In genomic region chr6:110041830-110042229, GRCh38 we compare ENCODE assay signal across 32 cellular contexts.
"Had no signal": no experiment of that assay in that cellular context is flagged by ENCODE, and none has a peak within 500 bp of the region (broad histone marks: within the 10 kb centered on the region; RNA-seq: fewer than 3 reads in every experiment).

No MANE protein-coding gene starts in this region.

- H3K4me3 Mint-ChIP-seq: activated CD8-positive, alpha-beta T cell treated with anti-CD3 and anti-CD28 coated beads, Interleukin-2, amount 10 ng/mL, durations not matched to agents 7 days and 5 days; activated naive CD4-positive, alpha-beta T cell treated with anti-CD3 and anti-CD28 coated beads, Interleukin-2, amount 10 ng/mL, durations not matched to agents 7 days and 5 days; activated naive CD8-positive, alpha-beta T cell; activated naive CD8-positive, alpha-beta T cell treated with anti-CD3 and anti-CD28 coated beads, Interleukin-2, amount 50 U/mL, for 24 hours; activated T-cell treated with anti-CD3 and anti-CD28 coated beads, Interleukin-2, amount 50 U/mL, for 4 hours; activated T-helper 1 cell treated with anti-CD3 and anti-CD28 coated beads, Interleukin-12 subunit alpha, Interleukin-12 subunit beta, Interleukin-2, Interleukin-4 antibody, amounts not matched to agents 30 ng/mL and 10 ng/mL and 1 ng/mL, durations not matched to agents 14 hours and 24 hours and 36 hours had no signal

- DNase-seq: activated CD4-positive, alpha-beta T cell treated with anti-CD3 and anti-CD28 coated beads for 1 hour; activated CD4-positive, alpha-beta T cell treated with anti-CD3 and anti-CD28 coated beads for 48 hours; activated CD4-positive, alpha-beta T cell treated with anti-CD3 and anti-CD28 coated beads, Interleukin-2, amount 50 U/mL, for 4 hours; activated CD4-positive, CD25-positive, alpha-beta regulatory T cell; activated CD8-positive, alpha-beta T cell treated with anti-CD3 and anti-CD28 coated beads, Interleukin-2, amount 10 ng/mL, durations not matched to agents 7 days and 5 days; activated effector memory CD4-positive, alpha-beta T cell treated with Interleukin-2 at 50 U/mL for 16 hours; activated naive CD4-positive, alpha-beta T cell treated with anti-CD3 and anti-CD28 coated beads, Interleukin-2, amount 10 ng/mL, durations not matched to agents 7 days and 5 days; activated naive CD8-positive, alpha-beta T cell treated with anti-CD3 and anti-CD28 coated beads, Interleukin-2, amount 50 U/mL, for 24 hours; activated T-cell treated with anti-CD3 and anti-CD28 coated beads for 4 hours; activated T-cell treated with anti-CD3 and anti-CD28 coated beads, Interleukin-2, amount 50 U/mL, for 4 hours; aorta; brain microvascular endothelial cell; central memory CD4-positive, alpha-beta T cell; MM.1S; MV-4-11; NCI-H1092; NCI-H1436 treated with DMSO at 0.1 percent for 48 hours; NCI-H1694 treated with DMSO at 0.1 percent for 48 hours; NCI-H2029; NCI-H345; NCI-H524 treated with DMSO at 0.1 percent for 48 hours; SHP77 treated with DMSO at 0.1 percent for 48 hours; T-cell; T-helper 2 cell; T-helper 9 cell; WERI-Rb-1 had no signal

- ATAC-seq: activated CD8-positive, alpha-beta T cell treated with anti-CD3 and anti-CD28 coated beads, Interleukin-2, amount 10 ng/mL, durations not matched to agents 7 days and 5 days; activated naive CD8-positive, alpha-beta T cell treated with anti-CD3 and anti-CD28 coated beads, Interleukin-2, amount 50 U/mL, for 24 hours; activated T-cell treated with anti-CD3 and anti-CD28 coated beads, Interleukin-2, amount 50 U/mL, for 4 hours; Panc1; SK-N-SH treated with all-trans-retinoic acid at 6 μM for 48 hours; T-cell had no signal

- H3K27me3 Mint-ChIP-seq: activated naive CD8-positive, alpha-beta T cell; activated naive CD8-positive, alpha-beta T cell treated with anti-CD3 and anti-CD28 coated beads, Interleukin-2, amount 50 U/mL, for 24 hours; T-cell had no signal

- H3K27ac Mint-ChIP-seq: activated CD8-positive, alpha-beta T cell treated with anti-CD3 and anti-CD28 coated beads, Interleukin-2, amount 10 ng/mL, durations not matched to agents 7 days and 5 days; activated naive CD4-positive, alpha-beta T cell treated with anti-CD3 and anti-CD28 coated beads, Interleukin-2, amount 10 ng/mL, durations not matched to agents 7 days and 5 days; activated naive CD8-positive, alpha-beta T cell; activated naive CD8-positive, alpha-beta T cell treated with anti-CD3 and anti-CD28 coated beads, Interleukin-2, amount 50 U/mL, for 24 hours; activated T-helper 1 cell treated with anti-CD3 and anti-CD28 coated beads, Interleukin-12 subunit alpha, Interleukin-12 subunit beta, Interleukin-2, Interleukin-4 antibody, amounts not matched to agents 30 ng/mL and 10 ng/mL and 1 ng/mL, durations not matched to agents 14 hours and 24 hours and 36 hours; T-cell had no signal

- H3K9me3 Mint-ChIP-seq: activated naive CD4-positive, alpha-beta T cell treated with anti-CD3 and anti-CD28 coated beads, Interleukin-2, amount 10 ng/mL, durations not matched to agents 7 days and 5 days; activated naive CD8-positive, alpha-beta T cell treated with anti-CD3 and anti-CD28 coated beads, Interleukin-2, amount 50 U/mL, for 24 hours; activated T-cell treated with anti-CD3 and anti-CD28 coated beads, Interleukin-2, amount 50 U/mL, for 4 hours; activated T-helper 1 cell treated with anti-CD3 and anti-CD28 coated beads, Interleukin-12 subunit alpha, Interleukin-12 subunit beta, Interleukin-2, Interleukin-4 antibody, amounts not matched to agents 30 ng/mL and 10 ng/mL and 1 ng/mL, durations not matched to agents 14 hours and 24 hours and 36 hours; T-cell had no signal

- H3K36me3 Mint-ChIP-seq: activated naive CD4-positive, alpha-beta T cell treated with anti-CD3 and anti-CD28 coated beads, Interleukin-2, amount 10 ng/mL, durations not matched to agents 7 days and 5 days; activated naive CD8-positive, alpha-beta T cell; T-cell had no signal

- H3K27ac ChIP-seq: brain microvascular endothelial cell, KMS-11, SJSA1, WERI-Rb-1 had no signal
